ENCODE assay signal across 8 cellular contexts in the genomic region with DNA sequence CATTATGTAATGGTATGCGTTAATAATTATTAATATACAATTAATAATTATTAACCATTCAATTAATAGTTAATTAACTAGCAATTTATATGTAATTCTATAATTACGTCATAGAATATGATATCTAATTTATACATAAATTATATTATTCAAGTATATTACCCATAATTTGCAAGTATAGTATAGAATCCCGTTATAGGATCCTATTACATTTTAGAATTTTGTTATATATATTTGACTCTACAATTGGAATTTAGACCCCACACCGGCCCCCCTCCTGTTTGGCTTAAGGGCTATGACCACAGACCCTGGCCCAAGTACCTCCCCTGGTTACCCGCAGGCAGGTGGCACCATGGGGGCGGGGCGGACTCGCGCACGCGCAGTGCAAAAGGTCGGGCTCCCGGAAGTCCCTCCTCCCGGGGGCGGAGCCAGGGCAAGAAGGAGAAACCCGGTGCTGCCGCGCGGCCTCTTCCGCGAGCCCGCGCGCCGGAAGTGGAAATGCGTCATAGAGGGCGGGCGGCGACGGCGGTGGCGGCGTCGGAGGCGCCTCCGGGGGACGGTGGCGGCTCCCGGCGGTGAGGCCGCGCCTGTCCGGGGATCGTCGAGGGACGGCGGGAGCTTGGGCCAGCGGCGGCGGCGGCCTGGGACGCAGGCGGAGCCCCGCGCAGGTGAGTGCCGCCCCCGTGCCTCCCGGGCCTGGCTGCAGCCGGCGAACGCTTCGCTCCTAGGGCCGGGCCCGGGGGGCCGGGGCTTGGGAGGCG.
A peak's percentile ranks its signal among the peaks of the same experiment; 100 is the strongest.
DNase-seq lines count a peak whose midpoint lies in the region; ATAC-seq and TF ChIP-seq lines count a peak whose summit lies in the region.

A gene with protein sequence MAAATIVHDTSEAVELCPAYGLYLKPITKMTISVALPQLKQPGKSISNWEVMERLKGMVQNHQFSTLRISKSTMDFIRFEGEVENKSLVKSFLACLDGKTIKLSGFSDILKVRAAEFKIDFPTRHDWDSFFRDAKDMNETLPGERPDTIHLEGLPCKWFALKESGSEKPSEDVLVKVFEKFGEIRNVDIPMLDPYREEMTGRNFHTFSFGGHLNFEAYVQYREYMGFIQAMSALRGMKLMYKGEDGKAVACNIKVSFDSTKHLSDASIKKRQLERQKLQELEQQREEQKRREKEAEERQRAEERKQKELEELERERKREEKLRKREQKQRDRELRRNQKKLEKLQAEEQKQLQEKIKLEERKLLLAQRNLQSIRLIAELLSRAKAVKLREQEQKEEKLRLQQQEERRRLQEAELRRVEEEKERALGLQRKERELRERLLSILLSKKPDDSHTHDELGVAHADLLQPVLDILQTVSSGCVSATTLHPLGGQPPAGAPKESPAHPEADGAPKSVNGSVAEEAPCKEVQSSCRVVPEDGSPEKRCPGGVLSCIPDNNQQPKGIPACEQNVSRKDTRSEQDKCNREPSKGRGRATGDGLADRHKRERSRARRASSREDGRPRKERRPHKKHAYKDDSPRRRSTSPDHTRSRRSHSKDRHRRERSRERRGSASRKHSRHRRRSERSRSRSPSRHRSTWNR (plus strand): TSS at position 503 of the 761 bp plus-strand sequence. CDS start 1,859 bp downstream, outside the sequence.

- DNase-seq in AG09319 (ENCODE audit: extremely low read depth, low read depth) = peak; percentile 84
- DNase-seq in NCI-H446 treated with DMSO at 0.1 percent for 48 hours (lab: John Stamatoyannopoulos, UW) = peak; percentile 88
- peak; percentile 94 for DNase-seq in cerebellar cortex (ENCODE audit: low spot score)
- peak; percentile 98 for DNase-seq in islet precursor cell
- peak; percentile 99 for DNase-seq in stimulated activated CD4-positive, alpha-beta T cell treated with anti-CD3 and anti-CD28 coated beads, Interleukin-12 subunit alpha, Interleukin-12 subunit beta, amount 100 ng/mL, for 4 hours

- peak; percentile 80 for ATAC-seq in GM19043 (IDR thresholded peaks at IDR 0.05; ENCODE audit: low read depth, unreplicated experiment)
- ATAC-seq in HG03354 (IDR thresholded peaks at IDR 0.05; ENCODE audit: poor library complexity, severe bottlenecking, unreplicated experiment) = peak; percentile 86
- ATAC-seq in activated CD4-positive, CD25-positive, alpha-beta regulatory T cell treated with anti-CD3 and anti-CD28 coated beads, Interleukin-2, amount 50 U/mL, for 24 hours = peak; percentile 90 to 91

- TF ChIP-seq CTCF in AG09319 (IDR thresholded peaks at IDR 0.05; ENCODE audit: low read depth, low read length) = no peak; the same call in 1 of the 2 replicates

Comparison
In these comparisons a context has a peak if more than half of its experiments do, and no peak if none do; other contexts are left out.
1. Peak in every context shown above with its lines: DNase-seq and ATAC-seq.